Comparison of ENCODE assay signal across 1 cellular context in genomic region chr11:58745705-58746364, GRCh38.
TF ChIP-seq lines count a peak whose summit lies in the region.

No MANE protein-coding gene starts in this region.

TF ChIP-seq in K562, 482 proteins besides CTCF, POLR2A, EP300 and RAD21 (continued from another document):
- TF ChIP-seq, protein P1, sequence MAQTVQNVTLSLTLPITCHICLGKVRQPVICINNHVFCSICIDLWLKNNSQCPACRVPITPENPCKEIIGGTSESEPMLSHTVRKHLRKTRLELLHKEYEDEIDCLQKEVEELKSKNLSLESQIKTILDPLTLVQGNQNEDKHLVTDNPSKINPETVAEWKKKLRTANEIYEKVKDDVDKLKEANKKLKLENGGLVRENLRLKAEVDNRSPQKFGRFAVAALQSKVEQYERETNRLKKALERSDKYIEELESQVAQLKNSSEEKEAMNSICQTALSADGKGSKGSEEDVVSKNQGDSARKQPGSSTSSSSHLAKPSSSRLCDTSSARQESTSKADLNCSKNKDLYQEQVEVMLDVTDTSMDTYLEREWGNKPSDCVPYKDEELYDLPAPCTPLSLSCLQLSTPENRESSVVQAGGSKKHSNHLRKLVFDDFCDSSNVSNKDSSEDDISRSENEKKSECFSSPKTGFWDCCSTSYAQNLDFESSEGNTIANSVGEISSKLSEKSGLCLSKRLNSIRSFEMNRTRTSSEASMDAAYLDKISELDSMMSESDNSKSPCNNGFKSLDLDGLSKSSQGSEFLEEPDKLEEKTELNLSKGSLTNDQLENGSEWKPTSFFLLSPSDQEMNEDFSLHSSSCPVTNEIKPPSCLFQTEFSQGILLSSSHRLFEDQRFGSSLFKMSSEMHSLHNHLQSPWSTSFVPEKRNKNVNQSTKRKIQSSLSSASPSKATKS (CRISPR knock-in tag; IDR thresholded peaks at IDR 0.05), result no peak
- peak; percentile 61; the same call in 1 of the 2 replicates for TF ChIP-seq CTBP1 (IDR thresholded peaks at IDR 0.05; ENCODE audit: borderline replicate concordance)
- no peak for TF ChIP-seq NBN (IDR thresholded peaks at IDR 0.05; ENCODE audit: low read depth)
- TF ChIP-seq ZNF140 (CRISPR knock-in tag; IDR thresholded peaks at IDR 0.05), result no peak
- TF ChIP-seq TSC22D4 (tag; IDR thresholded peaks at IDR 0.05), result no peak
- no peak for TF ChIP-seq TCF7 (IDR thresholded peaks at IDR 0.05; ENCODE audit: borderline replicate concordance)
- peak; percentile 61; the same call in 1 of the 2 replicates for TF ChIP-seq SMARCC2 (IDR thresholded peaks at IDR 0.05; ENCODE audit: low read depth)
- 0 out of 2 replicates have a peak, but pooled peaks have one; percentile 49 for TF ChIP-seq NFRKB (IDR thresholded peaks at IDR 0.05; ENCODE audit: low read depth)
- TF ChIP-seq ZFP91 (CRISPR knock-in tag; IDR thresholded peaks at IDR 0.05), result no peak
- TF ChIP-seq MCM3 (IDR thresholded peaks at IDR 0.05), result no peak
- TF ChIP-seq ZNF384 (IDR thresholded peaks at IDR 0.05; ENCODE audit: low read depth, low read length), result peak; percentile 98
- TF ChIP-seq POLR2B (IDR thresholded peaks at IDR 0.05; ENCODE audit: low read depth, partially characterized antibody), result no peak
- no peak for TF ChIP-seq ZBTB49 (CRISPR knock-in tag; IDR thresholded peaks at IDR 0.05; ENCODE audit: borderline replicate concordance)
- no peak for TF ChIP-seq ZNF324 (CRISPR knock-in tag; IDR thresholded peaks at IDR 0.05)
- TF ChIP-seq FOSL1 (tag; conservative IDR thresholded peaks at IDR 0.05), result peak; percentile 73
- no peak for TF ChIP-seq KDM4B (IDR thresholded peaks at IDR 0.05; ENCODE audit: borderline replicate concordance in 2 of 2, low read depth in 1 of 2)
- no peak for TF ChIP-seq ZNF224 (CRISPR knock-in tag; IDR thresholded peaks at IDR 0.05)
- peak; percentile 66; the same call in 1 of the 2 replicates for TF ChIP-seq CC2D1A (IDR thresholded peaks at IDR 0.05)
- TF ChIP-seq TAL1 (IDR thresholded peaks at IDR 0.05), result peak; percentile 72
- no peak for TF ChIP-seq ZNF174 (CRISPR knock-in tag; IDR thresholded peaks at IDR 0.05)
